Comparison of ENCODE assay signal across 1 cellular context in genomic region chr17:2029911-2030778, GRCh38.
TF ChIP-seq lines count a peak whose summit lies in the region.

DPH1 (plus strand) TSS chr17:2030153; CDS start chr17:2030170, 17 bp downstream.

TF ChIP-seq in HepG2, 621 proteins besides CTCF, POLR2A, EP300 and RAD21 (continued from another document and continues in another):
- TF ChIP-seq, protein P1, sequence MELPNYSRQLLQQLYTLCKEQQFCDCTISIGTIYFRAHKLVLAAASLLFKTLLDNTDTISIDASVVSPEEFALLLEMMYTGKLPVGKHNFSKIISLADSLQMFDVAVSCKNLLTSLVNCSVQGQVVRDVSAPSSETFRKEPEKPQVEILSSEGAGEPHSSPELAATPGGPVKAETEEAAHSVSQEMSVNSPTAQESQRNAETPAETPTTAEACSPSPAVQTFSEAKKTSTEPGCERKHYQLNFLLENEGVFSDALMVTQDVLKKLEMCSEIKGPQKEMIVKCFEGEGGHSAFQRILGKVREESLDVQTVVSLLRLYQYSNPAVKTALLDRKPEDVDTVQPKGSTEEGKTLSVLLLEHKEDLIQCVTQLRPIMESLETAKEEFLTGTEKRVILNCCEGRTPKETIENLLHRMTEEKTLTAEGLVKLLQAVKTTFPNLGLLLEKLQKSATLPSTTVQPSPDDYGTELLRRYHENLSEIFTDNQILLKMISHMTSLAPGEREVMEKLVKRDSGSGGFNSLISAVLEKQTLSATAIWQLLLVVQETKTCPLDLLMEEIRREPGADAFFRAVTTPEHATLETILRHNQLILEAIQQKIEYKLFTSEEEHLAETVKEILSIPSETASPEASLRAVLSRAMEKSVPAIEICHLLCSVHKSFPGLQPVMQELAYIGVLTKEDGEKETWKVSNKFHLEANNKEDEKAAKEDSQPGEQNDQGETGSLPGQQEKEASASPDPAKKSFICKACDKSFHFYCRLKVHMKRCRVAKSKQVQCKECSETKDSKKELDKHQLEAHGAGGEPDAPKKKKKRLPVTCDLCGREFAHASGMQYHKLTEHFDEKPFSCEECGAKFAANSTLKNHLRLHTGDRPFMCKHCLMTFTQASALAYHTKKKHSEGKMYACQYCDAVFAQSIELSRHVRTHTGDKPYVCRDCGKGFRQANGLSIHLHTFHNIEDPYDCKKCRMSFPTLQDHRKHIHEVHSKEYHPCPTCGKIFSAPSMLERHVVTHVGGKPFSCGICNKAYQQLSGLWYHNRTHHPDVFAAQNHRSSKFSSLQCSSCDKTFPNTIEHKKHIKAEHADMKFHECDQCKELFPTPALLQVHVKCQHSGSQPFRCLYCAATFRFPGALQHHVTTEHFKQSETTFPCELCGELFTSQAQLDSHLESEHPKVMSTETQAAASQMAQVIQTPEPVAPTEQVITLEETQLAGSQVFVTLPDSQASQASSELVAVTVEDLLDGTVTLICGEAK (IDR thresholded peaks at IDR 0.05) = no peak
- TF ChIP-seq, protein P1 (CRISPR knock-in tag; IDR thresholded peaks at IDR 0.05) = peak; percentile 67; the same call in 1 of the 2 replicates
- no peak for TF ChIP-seq ZNF576 (CRISPR knock-in tag; IDR thresholded peaks at IDR 0.05)
- TF ChIP-seq, protein P2, sequence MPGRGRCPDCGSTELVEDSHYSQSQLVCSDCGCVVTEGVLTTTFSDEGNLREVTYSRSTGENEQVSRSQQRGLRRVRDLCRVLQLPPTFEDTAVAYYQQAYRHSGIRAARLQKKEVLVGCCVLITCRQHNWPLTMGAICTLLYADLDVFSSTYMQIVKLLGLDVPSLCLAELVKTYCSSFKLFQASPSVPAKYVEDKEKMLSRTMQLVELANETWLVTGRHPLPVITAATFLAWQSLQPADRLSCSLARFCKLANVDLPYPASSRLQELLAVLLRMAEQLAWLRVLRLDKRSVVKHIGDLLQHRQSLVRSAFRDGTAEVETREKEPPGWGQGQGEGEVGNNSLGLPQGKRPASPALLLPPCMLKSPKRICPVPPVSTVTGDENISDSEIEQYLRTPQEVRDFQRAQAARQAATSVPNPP (CRISPR knock-in tag; IDR thresholded peaks at IDR 0.05) = no peak
- TF ChIP-seq ZNF205 (CRISPR knock-in tag; IDR thresholded peaks at IDR 0.05) = no peak
- TF ChIP-seq ZNF678 (CRISPR knock-in tag; IDR thresholded peaks at IDR 0.05) = no peak
- peak; percentile 80; the same call in 1 of the 2 replicates for TF ChIP-seq ZSCAN31 (CRISPR knock-in tag; IDR thresholded peaks at IDR 0.05; ENCODE audit: low read depth)
- TF ChIP-seq DNMT1 (CRISPR knock-in tag; IDR thresholded peaks at IDR 0.05) = no peak
- peak; percentile 40; the same call in 1 of the 2 replicates for TF ChIP-seq ZBTB33 (CRISPR knock-in tag; IDR thresholded peaks at IDR 0.05)
- peak; percentile 70 for TF ChIP-seq JARID2 (CRISPR knock-in tag; IDR thresholded peaks at IDR 0.05; ENCODE audit: insufficient replicate concordance)
- TF ChIP-seq ZNF329 (CRISPR knock-in tag; IDR thresholded peaks at IDR 0.05; ENCODE audit: low read depth) = no peak
- TF ChIP-seq ZNF556 (CRISPR knock-in tag; IDR thresholded peaks at IDR 0.05; ENCODE audit: borderline replicate concordance) = no peak
- peak; percentile 93 for TF ChIP-seq TGIF2 (CRISPR knock-in tag; IDR thresholded peaks at IDR 0.05)
- no peak for TF ChIP-seq SSRP1 (CRISPR knock-in tag; IDR thresholded peaks at IDR 0.05)
- peak; percentile 68; the same call in 1 of the 2 replicates for TF ChIP-seq ZNF782 (CRISPR knock-in tag; IDR thresholded peaks at IDR 0.05; ENCODE audit: borderline replicate concordance)
- TF ChIP-seq REL (CRISPR knock-in tag; conservative IDR thresholded peaks at IDR 0.05) = no peak
- no peak for TF ChIP-seq CCAR2 (optimal IDR thresholded peaks at IDR 0.05; ENCODE audit: low read depth, low read length)
- no peak for TF ChIP-seq HIC2 (CRISPR knock-in tag; IDR thresholded peaks at IDR 0.05; ENCODE audit: low read depth)
- no peak for TF ChIP-seq FOXM1 (CRISPR knock-in tag; IDR thresholded peaks at IDR 0.05)
- no peak for TF ChIP-seq TERF1 (CRISPR knock-in tag; IDR thresholded peaks at IDR 0.05)
- TF ChIP-seq PLRG1 (conservative IDR thresholded peaks at IDR 0.05) = no peak
- peak; percentile 77; the same call in 1 of the 2 replicates for TF ChIP-seq EED (CRISPR knock-in tag; IDR thresholded peaks at IDR 0.05)
- 0 out of 2 replicates have a peak, but pooled peaks have one; percentile 67 for TF ChIP-seq TOE1 (CRISPR knock-in tag; IDR thresholded peaks at IDR 0.05)
- TF ChIP-seq IRF1 (CRISPR knock-in tag; IDR thresholded peaks at IDR 0.05; ENCODE audit: low read depth) = no peak
- TF ChIP-seq ZNF570 (CRISPR knock-in tag; IDR thresholded peaks at IDR 0.05; ENCODE audit: borderline replicate concordance) = no peak
- no peak for TF ChIP-seq FIP1L1 (IDR thresholded peaks at IDR 0.05; ENCODE audit: borderline replicate concordance, insufficient read depth, low read depth, low read length)
- TF ChIP-seq CEBPB (IDR thresholded peaks at IDR 0.05; ENCODE audit: borderline replicate concordance, low read depth, low read length) = no peak
- TF ChIP-seq ZNF547 (CRISPR knock-in tag; IDR thresholded peaks at IDR 0.05) = peak; percentile 47; the same call in 1 of the 2 replicates
- TF ChIP-seq JUNB (CRISPR knock-in tag; IDR thresholded peaks at IDR 0.05; ENCODE audit: borderline replicate concordance) = peak; percentile 45; the same call in 1 of the 2 replicates
- TF ChIP-seq ZNF331 (CRISPR knock-in tag; IDR thresholded peaks at IDR 0.05) = peak; percentile 74
- TF ChIP-seq CENPX (CRISPR knock-in tag; IDR thresholded peaks at IDR 0.05) = no peak
- peak; percentile 22; the same call in 1 of the 2 replicates for TF ChIP-seq SP140L (CRISPR knock-in tag; IDR thresholded peaks at IDR 0.05; ENCODE audit: borderline replicate concordance)
- TF ChIP-seq ZNF138 (CRISPR knock-in tag; IDR thresholded peaks at IDR 0.05; ENCODE audit: low read depth) = no peak; the same call in 1 of the 2 replicates
- TF ChIP-seq ZNF367 (CRISPR knock-in tag; IDR thresholded peaks at IDR 0.05; ENCODE audit: borderline replicate concordance) = peak; percentile 78; the same call in 1 of the 2 replicates
- TF ChIP-seq NRL (CRISPR knock-in tag; IDR thresholded peaks at IDR 0.05; ENCODE audit: borderline replicate concordance) = no peak; the same call in 1 of the 2 replicates
- no peak for TF ChIP-seq DPF2 (CRISPR knock-in tag; IDR thresholded peaks at IDR 0.05; ENCODE audit: borderline replicate concordance, low read depth)
- TF ChIP-seq SOX6 (IDR thresholded peaks at IDR 0.05) = no peak
- peak; percentile 56; the same call in 1 of the 2 replicates for TF ChIP-seq SOX6 (CRISPR knock-in tag; IDR thresholded peaks at IDR 0.05)
- no peak for TF ChIP-seq ZBTB34 (CRISPR knock-in tag; IDR thresholded peaks at IDR 0.05)
- TF ChIP-seq ZNF781 (CRISPR knock-in tag; IDR thresholded peaks at IDR 0.05; ENCODE audit: borderline replicate concordance, not compliant biosample characterization) = peak; percentile 19
- 0 out of 2 replicates have a peak, but pooled peaks have one; percentile 81 for TF ChIP-seq KAT7 (CRISPR knock-in tag; IDR thresholded peaks at IDR 0.05; ENCODE audit: borderline replicate concordance)
- TF ChIP-seq SKI (IDR thresholded peaks at IDR 0.05; ENCODE audit: partially characterized antibody) = peak; percentile 20
- TF ChIP-seq, protein P3, sequence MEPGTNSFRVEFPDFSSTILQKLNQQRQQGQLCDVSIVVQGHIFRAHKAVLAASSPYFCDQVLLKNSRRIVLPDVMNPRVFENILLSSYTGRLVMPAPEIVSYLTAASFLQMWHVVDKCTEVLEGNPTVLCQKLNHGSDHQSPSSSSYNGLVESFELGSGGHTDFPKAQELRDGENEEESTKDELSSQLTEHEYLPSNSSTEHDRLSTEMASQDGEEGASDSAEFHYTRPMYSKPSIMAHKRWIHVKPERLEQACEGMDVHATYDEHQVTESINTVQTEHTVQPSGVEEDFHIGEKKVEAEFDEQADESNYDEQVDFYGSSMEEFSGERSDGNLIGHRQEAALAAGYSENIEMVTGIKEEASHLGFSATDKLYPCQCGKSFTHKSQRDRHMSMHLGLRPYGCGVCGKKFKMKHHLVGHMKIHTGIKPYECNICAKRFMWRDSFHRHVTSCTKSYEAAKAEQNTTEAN (CRISPR knock-in tag; conservative IDR thresholded peaks at IDR 0.05) = no peak
- peak; percentile 1; the same call in 1 of the 2 replicates for TF ChIP-seq REPIN1 (CRISPR knock-in tag; IDR thresholded peaks at IDR 0.05; ENCODE audit: borderline replicate concordance, low read depth)
- TF ChIP-seq ZNF30 (CRISPR knock-in tag; IDR thresholded peaks at IDR 0.05) = no peak
- TF ChIP-seq PAWR (CRISPR knock-in tag; IDR thresholded peaks at IDR 0.05; ENCODE audit: borderline replicate concordance) = no peak
